ENCODE assay signal across 8 cellular contexts in genomic region chr1:93702102-93702827, GRCh38. TPM values are rescaled to one million over a fixed set of nuclear protein-coding genes. Genes with fewer than 3 reads are reported as not detected.
DNase-seq lines count a peak whose midpoint lies in the region; ATAC-seq and TF ChIP-seq lines count a peak whose summit lies in the region.

No MANE protein-coding gene starts in this region.

- intact Hi-C loops in lower lobe of right lung (cut with DNase I), result no loop called here

- H3K4me3 ChIP-seq in SJSA1 (no peak overlapping the region), lower lobe of right lung (no peak overlapping the region)

- ATAC-seq in HG02571 (IDR thresholded peaks at IDR 0.05; ENCODE audit: unreplicated experiment), result peak; percentile 27
- peak in 1 of 2 donors; percentile 31 for ATAC-seq in lower lobe of right lung

- no peaks in the 10 kb centered on the region for H3K36me3 ChIP-seq in SJSA1
- no peaks in the 10 kb centered on the region for H3K36me3 ChIP-seq in lower lobe of right lung

- H3K27me3 ChIP-seq in SJSA1 (replicated peaks), result no peaks in the 10 kb centered on the region
- no peaks in the 10 kb centered on the region for H3K27me3 ChIP-seq in lower lobe of right lung (ENCODE audit: low read depth)

- no peak for TF ChIP-seq CTCF in lower lobe of right lung (IDR thresholded peaks at IDR 0.05)

- in situ Hi-C loops in Caki2 (cut with HindIII; ENCODE audit: low pct_unique_long_range_greater_than_20kb, low sequenced_read_pairs), result no loop called here

- DNase-seq in Caki2 (ENCODE audit: low read depth) (peak; percentile 32), SJSA1 (ENCODE audit: low read depth in 1 of 2, low spot score in 2 of 2) (peak in 1 of 2 experiments; percentile 54), lower lobe of right lung (no peak), cerebellar nuclear complex (lab: John Stamatoyannopoulos, UW) (no peak), 8988T (no peak), HuH-7.5 (ENCODE audit: low spot score) (no peak), OCI-M1 (lab: John Stamatoyannopoulos, UW) (no peak)

- H3K9me3 ChIP-seq in SJSA1 (replicated peaks) (no peaks in the 10 kb centered on the region), lower lobe of right lung (no peaks in the 10 kb centered on the region)

- H3K4me1 ChIP-seq in SJSA1 (replicated peaks) (peaks cover 62% of the 10 kb centered on the region), lower lobe of right lung (peaks cover 22% of the 10 kb centered on the region)

- H3K27ac ChIP-seq in SJSA1 (peak overlapping the region; percentile 93), lower lobe of right lung (peak overlapping the region; percentile 46)

RNA-seq across cellular contexts. Expression of gene BCAR3, which starts 20.6 kb away (rescaled TPM):
- total RNA-seq in Caki2 (2014; rRNA removed; shearing (Covaris generic); ENCODE audit: low replicate concordance), result 30.3 and 37.5 TPM in 2 replicates
- 49.5 and 50.4 TPM in 2 replicates for total RNA-seq in SJSA1 (2014; rRNA removed; shearing (Covaris generic))
- total RNA-seq in lower lobe of right lung, result 24.9 TPM
